In the genomic region with DNA sequence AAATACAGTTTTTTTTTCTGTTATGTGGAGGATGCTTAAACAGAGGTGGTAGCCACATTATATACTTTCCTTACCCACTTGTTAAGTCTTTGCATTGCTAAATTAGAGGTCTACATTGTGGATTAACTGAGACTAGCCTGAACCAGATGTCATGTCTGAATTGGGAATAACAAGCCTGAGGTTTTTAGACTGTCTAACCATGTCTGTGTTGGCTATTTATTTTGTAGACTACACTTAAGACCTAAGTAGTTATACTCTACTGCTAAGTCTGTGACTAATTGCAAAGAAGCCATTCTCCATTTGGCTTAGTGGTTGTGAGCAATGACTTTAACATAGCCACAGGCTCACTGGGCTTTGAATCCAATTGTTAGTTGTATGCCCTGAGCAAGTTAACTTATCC, we compare ENCODE assay signal across 20 cellular contexts. TPM values are rescaled to one million over a fixed set of nuclear protein-coding genes. Genes with fewer than 3 reads are reported as not detected.
DNase-seq lines count a peak whose midpoint lies in the region; ATAC-seq, FAIRE-seq and TF ChIP-seq lines count a peak whose summit lies in the region.
"Had no signal": no experiment of that assay in that cellular context is flagged by ENCODE, and none has a peak within 500 bp of the region (broad histone marks: within the 10 kb centered on the region; RNA-seq: fewer than 3 reads in every experiment).

No MANE protein-coding gene starts in this region.

- no peak for ATAC-seq in CD4-positive, CD25-positive, alpha-beta regulatory T cell (ENCODE audit: low read depth in 2 of 2)
- no peak for ATAC-seq in activated CD8-positive, alpha-beta T cell treated with anti-CD3 and anti-CD28 coated beads, Interleukin-2, amount 10 ng/mL, durations not matched to agents 7 days and 5 days
- ATAC-seq: body of pancreas, left colon, right cardiac atrium had no signal

- peak overlapping the region; percentile 82 for H3K27ac ChIP-seq in CD4-positive, CD25-positive, alpha-beta regulatory T cell (ENCODE audit: insufficient read depth, low read length, poor library complexity, severe bottlenecking)
- H3K27ac ChIP-seq in tibial nerve: no peak overlapping the region
- H3K27ac ChIP-seq: body of pancreas, colonic mucosa had no signal

- H3K9me3 ChIP-seq in CD4-positive, CD25-positive, alpha-beta regulatory T cell (ENCODE audit: control insufficient read depth in 2 of 2, low read length in 2 of 2): no peaks in the 10 kb centered on the region
- H3K9me3 ChIP-seq in tibial nerve: no peaks in the 10 kb centered on the region
- H3K9me3 ChIP-seq: body of pancreas, colonic mucosa had no signal

- H3K4me1 Mint-ChIP-seq in CD4-positive, CD25-positive, alpha-beta regulatory T cell: peaks cover 59 to 92% (median 71%) of the 10 kb centered on the region in 4 donors
- H3K4me1 Mint-ChIP-seq in activated CD8-positive, alpha-beta T cell treated with anti-CD3 and anti-CD28 coated beads, Interleukin-2, amount 10 ng/mL, durations not matched to agents 7 days and 5 days (ENCODE audit: low read depth): peaks cover 85% of the 10 kb centered on the region

- peak overlapping the region in 3 of 4 donors; percentile 23 to 79 (median 53) for H3K4me3 Mint-ChIP-seq in CD4-positive, CD25-positive, alpha-beta regulatory T cell
- no peak overlapping the region for H3K4me3 Mint-ChIP-seq in activated CD8-positive, alpha-beta T cell treated with anti-CD3 and anti-CD28 coated beads, Interleukin-2, amount 10 ng/mL, durations not matched to agents 7 days and 5 days
- H3K4me3 Mint-ChIP-seq: HFFc6 had no signal

- peaks cover 34% of the 10 kb centered on the region for H3K36me3 Mint-ChIP-seq in CD4-positive, CD25-positive, alpha-beta regulatory T cell
- H3K36me3 Mint-ChIP-seq in activated CD8-positive, alpha-beta T cell treated with anti-CD3 and anti-CD28 coated beads, Interleukin-2, amount 10 ng/mL, durations not matched to agents 7 days and 5 days (ENCODE audit: low read depth): peaks cover 58% of the 10 kb centered on the region

- peak; percentile 40 for FAIRE-seq in GM12891 (lab: Jason Lieb, UNC)
- FAIRE-seq: endothelial cell of umbilical vein, HTR-8/SVneo had no signal

- H3K27ac Mint-ChIP-seq in CD4-positive, CD25-positive, alpha-beta regulatory T cell: peak overlapping the region; percentile 86 to 98 (median 95)
- peak overlapping the region; percentile 69 for H3K27ac Mint-ChIP-seq in activated CD8-positive, alpha-beta T cell treated with anti-CD3 and anti-CD28 coated beads, Interleukin-2, amount 10 ng/mL, durations not matched to agents 7 days and 5 days
- H3K27ac Mint-ChIP-seq: HFFc6 had no signal

- peaks cover 16% of the 10 kb centered on the region for H3K36me3 ChIP-seq in CD4-positive, CD25-positive, alpha-beta regulatory T cell (ENCODE audit: control insufficient read depth, insufficient read depth, low read length)
- peaks cover 0 to 10% (median 0%) of the 10 kb centered on the region in 3 donors for H3K36me3 ChIP-seq in tibial nerve
- H3K36me3 ChIP-seq: colonic mucosa had no signal

- H3K27me3 ChIP-seq in CD4-positive, CD25-positive, alpha-beta regulatory T cell (ENCODE audit: control insufficient read depth, insufficient read depth, low read length): no peaks in the 10 kb centered on the region
- no peaks in the 10 kb centered on the region for H3K27me3 ChIP-seq in tibial nerve
- H3K27me3 ChIP-seq: body of pancreas, colonic mucosa had no signal

- no peak for TF ChIP-seq CTCF in tibial nerve (IDR thresholded peaks at IDR 0.05)

- no peak for TF ChIP-seq EP300 in tibial nerve (IDR thresholded peaks at IDR 0.05)

- peaks cover 94% of the 10 kb centered on the region for H3K4me1 ChIP-seq in CD4-positive, CD25-positive, alpha-beta regulatory T cell (ENCODE audit: control insufficient read depth, insufficient read depth, low read length, poor library complexity, severe bottlenecking)
- peaks cover 0 to 30% (median 4%) of the 10 kb centered on the region in 4 donors for H3K4me1 ChIP-seq in tibial nerve
- H3K4me1 ChIP-seq: body of pancreas, colonic mucosa had no signal

- peak overlapping the region; percentile 62 for H3K4me3 ChIP-seq in CD4-positive, CD25-positive, alpha-beta regulatory T cell (ENCODE audit: low read depth, low read length)
- no peak overlapping the region for H3K4me3 ChIP-seq in tibial nerve
- H3K4me3 ChIP-seq: body of pancreas, colonic mucosa had no signal

- H3K9me3 Mint-ChIP-seq in CD4-positive, CD25-positive, alpha-beta regulatory T cell: peaks cover 0 to 2% (median 0%) of the 10 kb centered on the region in 7 donors
- H3K9me3 Mint-ChIP-seq in activated CD8-positive, alpha-beta T cell treated with anti-CD3 and anti-CD28 coated beads, Interleukin-2, amount 10 ng/mL, durations not matched to agents 7 days and 5 days (ENCODE audit: insufficient read depth): no peaks in the 10 kb centered on the region
- H3K9me3 Mint-ChIP-seq: HFFc6 had no signal

- no peak for TF ChIP-seq POLR2A in GM12891 (IDR thresholded peaks at IDR 0.05; ENCODE audit: low read depth, low read length)
- no peak for TF ChIP-seq POLR2A in tibial nerve (IDR thresholded peaks at IDR 0.05)

- DNase-seq in CD4-positive, CD25-positive, alpha-beta regulatory T cell: no peak
- DNase-seq in GM12891 (ENCODE audit: insufficient read length, low spot score) (no peak), myocyte (ENCODE audit: low read depth) (peak; percentile 40), tibial nerve (ENCODE audit: low spot score in 2 of 2) (no peak), NCI-H2029 (lab: John Stamatoyannopoulos, UW) (no peak)
- no peak for DNase-seq in activated CD8-positive, alpha-beta T cell treated with anti-CD3 and anti-CD28 coated beads, Interleukin-2, amount 10 ng/mL, durations not matched to agents 7 days and 5 days
- no peak for DNase-seq in stimulated activated CD4-positive, alpha-beta T cell treated with anti-CD3 and anti-CD28 coated beads, Interleukin-12 subunit alpha, Interleukin-12 subunit beta, amount 100 ng/mL, for 4 hours
- DNase-seq: activated CD4-positive, alpha-beta T cell treated with anti-CD3 and anti-CD28 coated beads for 48 hours; activated effector memory CD4-positive, alpha-beta T cell treated with Interleukin-2 at 50 U/mL for 16 hours; body of pancreas; colonic mucosa; HFFc6; left colon; NCI-H1694 treated with DMSO at 0.1 percent for 48 hours; NCI-H526 treated with DMSO at 0.1 percent for 48 hours; right cardiac atrium; substantia nigra; T1000 had no signal

- H3K27me3 Mint-ChIP-seq in CD4-positive, CD25-positive, alpha-beta regulatory T cell: no peaks in the 10 kb centered on the region
- H3K27me3 Mint-ChIP-seq in activated CD8-positive, alpha-beta T cell treated with anti-CD3 and anti-CD28 coated beads, Interleukin-2, amount 10 ng/mL, durations not matched to agents 7 days and 5 days (ENCODE audit: low read depth): no peaks in the 10 kb centered on the region

- CTCF ChIA-PET in activated CD8-positive, alpha-beta T cell treated with anti-CD3 and anti-CD28 coated beads, Interleukin-2, amount 10 ng/mL, durations not matched to agents 7 days and 5 days (lab: Charles Lee): interaction anchor here (0.8 to 3.0 kb wide), 9 partner anchors 11 to 61 kb away, joined by 3 to 20 read pairs (median 8); a partner anchor contains a TSS

- POLR2A ChIA-PET in activated CD8-positive, alpha-beta T cell treated with anti-CD3 and anti-CD28 coated beads, Interleukin-2, amount 10 ng/mL, durations not matched to agents 7 days and 5 days (lab: Charles Lee): interaction anchor here (1.2 to 5.1 kb wide), 3 partner anchors 17 to 45 kb away, joined by 3 to 39 read pairs (median 7); a partner anchor contains a TSS

TF ChIP-seq in GM12891, 5 proteins besides CTCF, POLR2A, EP300 and RAD21:
- TF ChIP-seq POU2F2 (IDR thresholded peaks at IDR 0.05; ENCODE audit: low read depth, low read length) (no peak), POLR2AphosphoS5 (IDR thresholded peaks at IDR 0.05; ENCODE audit: low read depth, low read length) (no peak), SPI1 (IDR thresholded peaks at IDR 0.05; ENCODE audit: low read depth, low read length) (no peak)

RNA-seq across cellular contexts. Expression of a gene that starts 45.4 kb away (rescaled TPM):
- total RNA-seq in CD4-positive, CD25-positive, alpha-beta regulatory T cell: 155 TPM
- 10 to 100 TPM; 33.8 to 40.2 (median 36.3) TPM for polyA plus RNA-seq in CD4-positive, CD25-positive, alpha-beta regulatory T cell
- polyA plus RNA-seq in GM12891 (2012; ENCODE audit: low read depth, missing spikeins): 2.2 TPM
- 10 to 100 TPM; 24.9 to 26.7 TPM for total RNA-seq in activated CD8-positive, alpha-beta T cell treated with anti-CD3 and anti-CD28 coated beads, Interleukin-2, amount 10 ng/mL, durations not matched to agents 7 days and 5 days
- total RNA-seq in myocyte (5.9 and 8.5 TPM in 2 replicates), tibial nerve (10 to 100 TPM; 18.6 to 40.6 (median 28.8) TPM)
- 2.3 TPM for polyA plus RNA-seq in myocyte (2012)
